Comparison of ENCODE assay signal across 16 cellular contexts in genomic region chr1:176692431-176692830, GRCh38.
DNase-seq lines count a peak whose midpoint lies in the region; ATAC-seq and TF ChIP-seq lines count a peak whose summit lies in the region.
"Had no signal": no experiment of that assay in that cellular context is flagged by ENCODE, and none has a peak within 500 bp of the region (broad histone marks: within the 10 kb centered on the region; RNA-seq: fewer than 3 reads in every experiment).

No MANE protein-coding gene starts in this region.

- DNase-seq in DMS153 (lab: John Stamatoyannopoulos, UW) (peak; percentile 41), NCI-H446 treated with DMSO at 0.1 percent for 48 hours (lab: John Stamatoyannopoulos, UW) (peak; percentile 80), cardiac muscle cell (ENCODE audit: low read depth in 1 of 2, low spot score in 1 of 2) (peak in 1 of 2 donors; percentile 83), psoas muscle (peak; percentile 62 to 73), vagina (ENCODE audit: extremely low spot score in 2 of 2) (no peak)
- DNase-seq in activated CD4-positive, CD25-positive, alpha-beta regulatory T cell treated with anti-CD3 and anti-CD28 coated beads, Interleukin-2, amount 50 U/mL, for 72 hours: no peak
- DNase-seq: activated effector memory CD4-positive, alpha-beta T cell treated with anti-CD3 and anti-CD28 coated beads, Interleukin-2, amount 50 U/mL, for 16 hours; glutamatergic neuron; islet precursor cell; KG1; pancreas; stimulated activated CD4-positive, alpha-beta T cell treated with anti-CD3 and anti-CD28 coated beads, Interleukin-15, amount 100 ng/mL, for 24 hours had no signal

- no peaks in the 10 kb centered on the region for H3K36me3 ChIP-seq in cardiac muscle cell
- no peaks in the 10 kb centered on the region for H3K36me3 ChIP-seq in psoas muscle (ENCODE audit: insufficient read depth in 1 of 2, low read depth in 1 of 2)
- H3K36me3 ChIP-seq in vagina: no peaks in the 10 kb centered on the region
- H3K36me3 ChIP-seq: ascending aorta, pancreas, thoracic aorta had no signal

- H3K27me3 ChIP-seq in cardiac muscle cell: no peaks in the 10 kb centered on the region
- H3K27me3 ChIP-seq in psoas muscle (ENCODE audit: insufficient read depth in 3 of 3, low read length in 2 of 3): no peaks in the 10 kb centered on the region
- H3K27me3 ChIP-seq in vagina: no peaks in the 10 kb centered on the region
- H3K27me3 ChIP-seq: ascending aorta, pancreas had no signal

- no peak for TF ChIP-seq CTCF in cardiac muscle cell (IDR thresholded peaks at IDR 0.05; ENCODE audit: low read depth, low read length)
- no peak for TF ChIP-seq CTCF in psoas muscle (IDR thresholded peaks at IDR 0.05)
- no peak for TF ChIP-seq CTCF in vagina (IDR thresholded peaks at IDR 0.05)

- peak overlapping the region; percentile 96 for H3K27ac ChIP-seq in cardiac muscle cell
- peak overlapping the region; percentile 81 for H3K27ac ChIP-seq in psoas muscle
- H3K27ac ChIP-seq in vagina: no peak overlapping the region
- H3K27ac ChIP-seq: ascending aorta, pancreas, thoracic aorta had no signal

- WGBS in psoas muscle, 3 donors: 22 to 28% (median 27%) methylated on average over 4 of the region's 4 CpGs

- peaks cover 63% of the 10 kb centered on the region for H3K4me1 ChIP-seq in cardiac muscle cell (ENCODE audit: low read depth)
- peaks cover 51% of the 10 kb centered on the region for H3K4me1 ChIP-seq in psoas muscle
- H3K4me1 ChIP-seq in vagina: no peaks in the 10 kb centered on the region

- no peaks in the 10 kb centered on the region for H3K9me3 ChIP-seq in cardiac muscle cell (ENCODE audit: low read depth)
- H3K9me3 ChIP-seq in psoas muscle: no peaks in the 10 kb centered on the region
- no peaks in the 10 kb centered on the region for H3K9me3 ChIP-seq in vagina
- H3K9me3 ChIP-seq: ascending aorta, pancreas, thoracic aorta had no signal

- intact Hi-C loops in psoas muscle (cut with DNase I): loop anchor here (1.0 to 5.0 kb wide), 3 partner anchors 36 to 135 kb away; no protein-coding TSS in a partner anchor
- intact Hi-C loops in vagina (cut with DNase I): loop anchor here (10.0 kb wide), 1 partner anchor 128 kb away; no protein-coding TSS in a partner anchor

- TF ChIP-seq POLR2A in vagina (IDR thresholded peaks at IDR 0.05): no peak

- ATAC-seq in psoas muscle (peak; percentile 87 to 88 (median 88)), HG03571 (IDR thresholded peaks at IDR 0.05; ENCODE audit: unreplicated experiment) (no peak), GM18858 (IDR thresholded peaks at IDR 0.05; ENCODE audit: unreplicated experiment) (no peak)

- H3K4me3 ChIP-seq in cardiac muscle cell: no peak overlapping the region
- H3K4me3 ChIP-seq in psoas muscle: no peak overlapping the region
- H3K4me3 ChIP-seq in vagina: no peak overlapping the region
- H3K4me3 ChIP-seq: ascending aorta, pancreas, thoracic aorta had no signal

Comparison
In these comparisons a context has a peak if more than half of its experiments do, and no peak if none do; other contexts are left out.
1. DNase-seq: peak in DMS153 (single experiment), NCI-H446 treated with DMSO at 0.1 percent for 48 hours (single experiment) and psoas muscle (2 of 2); none in vagina (0 of 2) and activated CD4-positive, CD25-positive, alpha-beta regulatory T cell treated with anti-CD3 and anti-CD28 coated beads, Interleukin-2, amount 50 U/mL, for 72 hours (single experiment).
2. ATAC-seq: peak in psoas muscle (4 of 4); none in HG03571 (single experiment) and GM18858 (single experiment).